ENCODE assay signal across 20 cellular contexts in the genomic region with DNA sequence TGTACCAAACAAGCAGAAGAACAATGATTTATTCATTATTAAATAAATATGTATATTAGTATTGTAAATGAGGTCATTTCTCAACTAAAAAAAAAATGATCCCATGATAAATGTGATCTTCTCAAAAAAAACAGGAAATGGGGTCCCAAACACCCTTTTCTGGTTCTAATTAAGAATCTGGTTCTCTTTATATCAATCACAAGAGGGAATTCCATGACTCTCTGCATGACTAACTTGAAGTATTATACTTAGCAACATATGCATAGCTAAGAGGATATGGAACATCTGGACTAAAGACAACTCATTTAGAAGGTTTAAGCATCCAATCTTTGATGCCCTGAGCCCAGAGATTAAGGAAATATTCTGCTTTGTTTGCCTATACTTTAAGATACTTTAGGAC.
DNase-seq lines count a peak whose midpoint lies in the region; ATAC-seq, FAIRE-seq and TF ChIP-seq lines count a peak whose summit lies in the region.
"Had no signal": no experiment of that assay in that cellular context is flagged by ENCODE, and none has a peak within 500 bp of the region (broad histone marks: within the 10 kb centered on the region; RNA-seq: fewer than 3 reads in every experiment).

No MANE protein-coding gene starts in this region.

- TF ChIP-seq RAD21 in HepG2 (CRISPR knock-in tag; IDR thresholded peaks at IDR 0.05), result no peak

- no peaks in the 10 kb centered on the region for H4K20me1 ChIP-seq in HepG2 (ENCODE audit: insufficient read depth, low read length)

- H2AFZ ChIP-seq in HepG2 (ENCODE audit: low read length), result no peak overlapping the region

- ATAC-seq in HG02973 (IDR thresholded peaks at IDR 0.05; ENCODE audit: unreplicated experiment) (no peak), HepG2 (no peak), HG03432 (IDR thresholded peaks at IDR 0.05; ENCODE audit: unreplicated experiment) (no peak)
- ATAC-seq: PC-3 had no signal

- H3K36me3 ChIP-seq in HepG2 (replicated peaks in 1 of 2; ENCODE audit: control insufficient read depth in 1 of 2, insufficient read depth in 2 of 2, low read length in 2 of 2), result peaks cover 42 to 72% of the 10 kb centered on the region in 2 experiments

- CTCF ChIA-PET in AG04450 (lab: Charles Lee), result interaction anchor here (1.5 kb wide), 1 partner anchor 283 kb away, joined by 3 read pairs; no protein-coding TSS in a partner anchor
- CTCF ChIA-PET in HepG2 (lab: Yijun Ruan, JAX; ENCODE audit: low intra/inter-chr PET ratio, low total read pairs), result no interaction called here

- no TSS peak for BruUV-seq in HepG2 (replicated peaks; lab: Mats Ljungman, UMichigan)

- FAIRE-seq in HepG2 (lab: Jason Lieb, UNC), result no peak

- TF ChIP-seq POLR2A in HepG2 (IDR thresholded peaks at IDR 0.05; ENCODE audit: insufficient read depth in 1 of 2, low read depth in 2 of 2, low read length in 2 of 2), result no peak

- in situ Hi-C loops in HepG2 (cut with HindIII; ENCODE audit: extremely low pct_ligation_motif_present, low pct_unique_long_range_greater_than_20kb), result no loop called here

- H3K4me2 ChIP-seq in HepG2 (ENCODE audit: low read depth, low read length), result no peak overlapping the region
- H3K4me2 ChIP-seq: KMS-11 had no signal

- H3K27ac ChIP-seq in AG04450 (ENCODE audit: low read depth, low read length) (no peak overlapping the region), HepG2 (ENCODE audit: extremely low read length, insufficient read depth, low read length) (no peak overlapping the region)
- H3K27ac ChIP-seq: KMS-11, SJCRH30 had no signal

- no peaks in the 10 kb centered on the region for H3K4me1 ChIP-seq in HepG2 (ENCODE audit: insufficient read depth, low read length)
- H3K4me1 ChIP-seq: SJCRH30 had no signal

- H3K27me3 ChIP-seq in AG04450 (ENCODE audit: control insufficient read depth, insufficient read depth, low read length) (no peaks in the 10 kb centered on the region), HepG2 (ENCODE audit: control insufficient read depth in 1 of 2, insufficient read depth in 2 of 2, low read length in 2 of 2) (no peaks in the 10 kb centered on the region)
- H3K27me3 ChIP-seq: SJCRH30 had no signal

- intact Hi-C loops in HepG2 (cut with micrococcal nuclease; ENCODE audit: unreplicated experiment), result no loop called here

- no peaks in the 10 kb centered on the region for H3K79me2 ChIP-seq in HepG2 (ENCODE audit: insufficient read depth, low read length)

- peak; percentile 52 for DNase-seq in AG04450 (ENCODE audit: low read depth, low spot score)
- DNase-seq in HCEC 1CT, result peak; percentile 89
- peak; percentile 3 for DNase-seq in amniotic stem cell (lab: John Stamatoyannopoulos, UW)
- peak; percentile 64 to 84 for DNase-seq in foreskin fibroblast
- no peak for DNase-seq in HepG2 (ENCODE audit: low spot score)
- no peak for DNase-seq in hippocampal formation (lab: John Stamatoyannopoulos, UW)
- DNase-seq: Calu3; CD4-positive, CD25-positive, alpha-beta regulatory T cell; DMS53; H9; NCI-H1092; NCI-H146; NCI-H2081; NCI-H510A; NCI-H82; PC-3; SJCRH30 had no signal

- no peak overlapping the region for H3K9ac ChIP-seq in HepG2 (ENCODE audit: insufficient read depth, low read depth, low read length)
- H3K9ac ChIP-seq: KMS-11 had no signal

- 0 out of 2 replicates have a peak, but pooled peaks cover 6% of the 10 kb centered on the region for H3K9me3 ChIP-seq in AG04450 (ENCODE audit: control insufficient read depth, insufficient read depth, low read length)
- peaks cover 5% of the 10 kb centered on the region; the same call in 1 of the 2 replicates for H3K9me3 ChIP-seq in HepG2 (ENCODE audit: low read length)
- H3K9me3 ChIP-seq: SJCRH30 had no signal

- H3K4me3 ChIP-seq in AG04450 (ENCODE audit: low read depth, low read length), result no peak overlapping the region
- H3K4me3 ChIP-seq in foreskin fibroblast (ENCODE audit: low read depth in 1 of 2, low read length in 2 of 2), result no peak overlapping the region
- H3K4me3 ChIP-seq in HepG2 (replicated peaks in 1 of 3; ENCODE audit: insufficient read depth in 1 of 3, low read depth in 2 of 3, low read length in 3 of 3), result no peak overlapping the region
- H3K4me3 ChIP-seq: SJCRH30 had no signal

- TF ChIP-seq CTCF in AG04450 (IDR thresholded peaks at IDR 0.05; ENCODE audit: low read depth, low read length), result no peak
- no peak for TF ChIP-seq CTCF in foreskin fibroblast (IDR thresholded peaks at IDR 0.05; ENCODE audit: low read depth, low read length)
- no peak for TF ChIP-seq CTCF in HepG2 (CRISPR knock-in tag; IDR thresholded peaks at IDR 0.05)

- TF ChIP-seq EP300 in HepG2 (IDR thresholded peaks at IDR 0.05; ENCODE audit: low read depth in 2 of 2, low read length in 2 of 2) (no peak), HepG2 (CRISPR knock-in tag; IDR thresholded peaks at IDR 0.05; ENCODE audit: borderline replicate concordance) (no peak)

- POLR2A ChIA-PET in AG04450 (lab: Yijun Ruan, JAX), result interaction anchor here (0.7 to 1.0 kb wide), 4 partner anchors 19 to 300 kb away, joined by 3 to 5 read pairs (median 4); partner anchors contain the start of gene CHD6
- POLR2A ChIA-PET in HepG2 (lab: Yijun Ruan, JAX), result no interaction called here

TF ChIP-seq in HepG2, 621 proteins besides CTCF, POLR2A, EP300 and RAD21:
- TF ChIP-seq PRPF4 (IDR thresholded peaks at IDR 0.05; ENCODE audit: low read depth, low read length, poor library complexity, severe bottlenecking), result no peak
- no peak for TF ChIP-seq FOXK1 (CRISPR knock-in tag; IDR thresholded peaks at IDR 0.05; ENCODE audit: borderline replicate concordance, low read depth)
- TF ChIP-seq KDM5B (CRISPR knock-in tag; IDR thresholded peaks at IDR 0.05; ENCODE audit: borderline replicate concordance), result no peak

Comparison
In these comparisons a context has a peak if more than half of its experiments do, and no peak if none do; other contexts are left out.
1. DNase-seq: peak in AG04450 (single experiment), HCEC 1CT (single experiment), amniotic stem cell (single experiment) and foreskin fibroblast (2 of 2); none in HepG2 (single experiment) and hippocampal formation (0 of 2).